11 cellular contexts compared by ENCODE assay signal in genomic region chr10:38118072-38118807, GRCh38. TPM values are rescaled to one million over a fixed set of nuclear protein-coding genes. Genes with fewer than 3 reads are reported as not detected.
A peak's percentile ranks its signal among the peaks of the same experiment; 100 is the strongest.
DNase-seq lines count a peak whose midpoint lies in the region; TF ChIP-seq lines count a peak whose summit lies in the region.
"Had no signal": no experiment of that assay in that cellular context is flagged by ENCODE, and none has a peak within 500 bp of the region (broad histone marks: within the 10 kb centered on the region; RNA-seq: fewer than 3 reads in every experiment).

No MANE protein-coding gene starts in this region.

- no peaks in the 10 kb centered on the region for H3K27me3 ChIP-seq in ascending aorta
- no peaks in the 10 kb centered on the region for H3K27me3 ChIP-seq in SK-N-SH (ENCODE audit: insufficient read depth)
- H3K27me3 ChIP-seq: left lung, tibial artery had no signal

- peaks cover 56 to 57% of the 10 kb centered on the region in 2 donors for H3K36me3 ChIP-seq in ascending aorta
- peaks cover 42 to 56% of the 10 kb centered on the region in 2 experiments for H3K36me3 ChIP-seq in SK-N-SH (replicated peaks in 1 of 2; ENCODE audit: control insufficient read depth in 1 of 2, insufficient read depth in 2 of 2, low read length in 1 of 2)

- POLR2A ChIA-PET in SK-N-SH (lab: Yijun Ruan, JAX), result no interaction called here

- no peaks in the 10 kb centered on the region for H4K20me1 ChIP-seq in SK-N-SH (ENCODE audit: insufficient read depth)

- H3K4me1 ChIP-seq in ascending aorta, result no peaks in the 10 kb centered on the region
- no peaks in the 10 kb centered on the region for H3K4me1 ChIP-seq in SK-N-SH (ENCODE audit: control insufficient read depth in 1 of 2, insufficient read depth in 2 of 2, low read depth in 1 of 2, low read length in 1 of 2)
- H3K4me1 ChIP-seq: Caco-2, left lung, tibial artery had no signal

- H3K4me2 ChIP-seq in SK-N-SH, result no peak overlapping the region

- TF ChIP-seq RAD21 in Ishikawa (IDR thresholded peaks at IDR 0.05; ENCODE audit: low read depth) (no peak), SK-N-SH (IDR thresholded peaks at IDR 0.05; ENCODE audit: low read length) (no peak)

- no peak overlapping the region for H3K9ac ChIP-seq in SK-N-SH

- no peak overlapping the region for H2AFZ ChIP-seq in SK-N-SH (ENCODE audit: low read depth)

- H3K79me2 ChIP-seq in SK-N-SH (ENCODE audit: insufficient read depth), result no peaks in the 10 kb centered on the region

- DNase-seq in GM12865 (ENCODE audit: low read depth) (peak; percentile 14), choroid plexus epithelial cell (ENCODE audit: low read depth) (peak; percentile 51), lung microvascular endothelial cell (ENCODE audit: low read depth in 2 of 2) (peak; percentile 18 to 28), NCI-H1105 treated with DMSO at 0.1 percent for 48 hours (lab: John Stamatoyannopoulos, UW) (no peak), ascending aorta (ENCODE audit: low spot score in 2 of 2) (no peak), SK-N-SH (no peak)
- DNase-seq: activated naive CD4-positive, alpha-beta T cell treated with anti-CD3 and anti-CD28 coated beads, Interleukin-2, amount 10 ng/mL, durations not matched to agents 7 days and 5 days; left lung; tibial artery had no signal

- CTCF ChIA-PET in SK-N-SH (lab: Yijun Ruan, JAX), result no interaction called here

- no peak for TF ChIP-seq CTCF in GM12865 (IDR thresholded peaks at IDR 0.05; ENCODE audit: insufficient read depth, low read depth, low read length, missing control alignments)
- TF ChIP-seq CTCF in choroid plexus epithelial cell (conservative IDR thresholded peaks at IDR 0.05; ENCODE audit: low read depth, low read length), result no peak
- TF ChIP-seq CTCF in ascending aorta (IDR thresholded peaks at IDR 0.05), result no peak
- no peak for TF ChIP-seq CTCF in SK-N-SH (IDR thresholded peaks at IDR 0.05)

- WGBS in SK-N-SH (ENCODE audit: low lambda C conversion rate), result 96% methylated on average over 3 of the region's 3 CpGs

- H3K9me2 ChIP-seq in SK-N-SH, result no peaks in the 10 kb centered on the region

- intact Hi-C loops in ascending aorta (cut with DNase I), result no loop called here

- H3K27ac ChIP-seq in ascending aorta, result no peak overlapping the region
- no peak overlapping the region for H3K27ac ChIP-seq in SK-N-SH (ENCODE audit: low read depth in 2 of 2, low read length in 1 of 2)
- H3K27ac ChIP-seq: left lung, tibial artery had no signal

- H3K4me3 ChIP-seq in GM12865 (ENCODE audit: low read depth, low read length) (no peak overlapping the region), choroid plexus epithelial cell (ENCODE audit: low read depth, low read length) (no peak overlapping the region), ascending aorta (peak overlapping the region in 1 of 2 donors; percentile 23), SK-N-SH (ENCODE audit: low read depth in 2 of 2, low read length in 1 of 2) (peak overlapping the region in 1 of 2 experiments; percentile 9; a peak in 1 of 4 replicates)
- H3K4me3 ChIP-seq: left lung, tibial artery had no signal

- TF ChIP-seq EP300 in Ishikawa (IDR thresholded peaks at IDR 0.05; ENCODE audit: borderline replicate concordance) (no peak), SK-N-SH (IDR thresholded peaks at IDR 0.05; ENCODE audit: borderline replicate concordance in 1 of 2, low read depth in 1 of 2, low read length in 1 of 2) (no peak)

- H3F3A ChIP-seq in SK-N-SH (replicated peaks; ENCODE audit: insufficient read depth), result peaks cover 6% of the 10 kb centered on the region

- H3K9me3 ChIP-seq in ascending aorta (peaks cover 99 to 100% of the 10 kb centered on the region in 2 donors), SK-N-SH (peaks cover 42% of the 10 kb centered on the region)

TF ChIP-seq in Ishikawa, 13 proteins besides CTCF, POLR2A, EP300 and RAD21:
- TF ChIP-seq YY1 (IDR thresholded peaks at IDR 0.05; ENCODE audit: low read depth) (no peak), TCF12 (IDR thresholded peaks at IDR 0.05; ENCODE audit: low read depth) (0 out of 2 replicates have a peak, but pooled peaks have one; percentile 16)

TF ChIP-seq in SK-N-SH, 30 proteins besides CTCF, POLR2A, EP300 and RAD21:
- TF ChIP-seq USF1 (IDR thresholded peaks at IDR 0.05; ENCODE audit: borderline replicate concordance, low read depth) (no peak), ZBTB33 (IDR thresholded peaks at IDR 0.05; ENCODE audit: borderline replicate concordance, low read depth) (no peak), FOXJ3 (CRISPR knock-in tag; IDR thresholded peaks at IDR 0.05) (no peak), JUND (IDR thresholded peaks at IDR 0.05) (no peak), IRF3 (IDR thresholded peaks at IDR 0.05; ENCODE audit: low read depth, low read length) (no peak), EZH2phosphoT487 (IDR thresholded peaks at IDR 0.05; ENCODE audit: borderline replicate concordance, low read depth) (no peak), RCOR1 (IDR thresholded peaks at IDR 0.05; ENCODE audit: low read length) (no peak), MEF2A (IDR thresholded peaks at IDR 0.05; ENCODE audit: borderline replicate concordance, low read depth) (no peak), TCF12 (IDR thresholded peaks at IDR 0.05) (no peak), SIN3A (IDR thresholded peaks at IDR 0.05; ENCODE audit: borderline replicate concordance, low read depth, low read length) (no peak), TAF1 (IDR thresholded peaks at IDR 0.05; ENCODE audit: borderline replicate concordance, low read depth, low read length) (no peak), CHD2 (IDR thresholded peaks at IDR 0.05; ENCODE audit: low read length, partially characterized antibody) (no peak), POLR2AphosphoS5 (IDR thresholded peaks at IDR 0.05; ENCODE audit: low read depth, low read length) (no peak), MXI1 (IDR thresholded peaks at IDR 0.05; ENCODE audit: low read depth, low read length) (no peak), PBX3 (IDR thresholded peaks at IDR 0.05) (no peak), ELF1 (IDR thresholded peaks at IDR 0.05) (no peak)
TF ChIP-seq in SK-N-SH: peak in this region for 0.

RNA-seq across cellular contexts. Expression of gene ZNF37A, which starts 24.1 kb away (rescaled TPM):
- 5.7 and 6.5 TPM in 2 replicates for total RNA-seq in lung microvascular endothelial cell
- total RNA-seq in ascending aorta, result 2.8 TPM
- polyA plus RNA-seq in SK-N-SH (2012; rRNA removed), result 5.4 and 6.6 TPM in 2 replicates
- polyA plus RNA-seq in SK-N-SH (2012; cell fraction: cytosol; rRNA removed), result 4.6 and 6.8 TPM in 2 replicates
- polyA plus RNA-seq in SK-N-SH (2012; cell fraction: nucleus; rRNA removed), result 8.5 and 17.0 TPM in 2 replicates

Comparison
In these comparisons a context has a peak if more than half of its experiments do, and no peak if none do; other contexts are left out.
1. DNase-seq: peak in GM12865 (single experiment), choroid plexus epithelial cell (single experiment) and lung microvascular endothelial cell (2 of 2); none in NCI-H1105 treated with DMSO at 0.1 percent for 48 hours (single experiment), ascending aorta (0 of 2) and SK-N-SH (single experiment).